1 cellular context compared by ENCODE assay signal in the genomic region with DNA sequence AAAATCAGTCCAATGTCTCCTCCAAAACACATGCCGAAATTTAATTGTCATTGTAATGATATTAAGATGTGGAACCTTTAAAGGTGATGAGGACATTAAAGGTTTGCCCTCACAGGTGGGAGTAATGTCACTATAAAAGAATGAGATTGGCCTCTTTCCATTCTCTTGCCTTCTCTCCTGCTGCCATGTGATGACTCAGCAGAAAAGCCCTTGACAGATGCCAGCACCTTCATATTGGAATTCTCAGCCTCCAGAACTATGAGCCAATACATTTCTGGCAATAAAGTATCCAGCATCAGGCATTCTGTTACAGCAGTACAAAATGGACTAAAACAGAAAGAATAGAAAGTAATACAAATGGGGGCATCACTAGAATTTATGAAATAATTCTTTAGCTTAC.
A peak's percentile ranks its signal among the peaks of the same experiment; 100 is the strongest.
TF ChIP-seq lines count a peak whose summit lies in the region.

No MANE protein-coding gene starts in this region.

TF ChIP-seq in WTC11, 78 proteins besides CTCF, POLR2A, EP300 and RAD21 (continued from another document):
- TF ChIP-seq, protein P1, sequence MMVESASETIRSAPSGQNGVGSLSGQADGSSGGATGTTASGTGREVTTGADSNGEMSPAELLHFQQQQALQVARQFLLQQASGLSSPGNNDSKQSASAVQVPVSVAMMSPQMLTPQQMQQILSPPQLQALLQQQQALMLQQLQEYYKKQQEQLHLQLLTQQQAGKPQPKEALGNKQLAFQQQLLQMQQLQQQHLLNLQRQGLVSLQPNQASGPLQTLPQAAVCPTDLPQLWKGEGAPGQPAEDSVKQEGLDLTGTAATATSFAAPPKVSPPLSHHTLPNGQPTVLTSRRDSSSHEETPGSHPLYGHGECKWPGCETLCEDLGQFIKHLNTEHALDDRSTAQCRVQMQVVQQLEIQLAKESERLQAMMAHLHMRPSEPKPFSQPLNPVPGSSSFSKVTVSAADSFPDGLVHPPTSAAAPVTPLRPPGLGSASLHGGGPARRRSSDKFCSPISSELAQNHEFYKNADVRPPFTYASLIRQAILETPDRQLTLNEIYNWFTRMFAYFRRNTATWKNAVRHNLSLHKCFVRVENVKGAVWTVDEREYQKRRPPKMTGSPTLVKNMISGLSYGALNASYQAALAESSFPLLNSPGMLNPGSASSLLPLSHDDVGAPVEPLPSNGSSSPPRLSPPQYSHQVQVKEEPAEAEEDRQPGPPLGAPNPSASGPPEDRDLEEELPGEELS (CRISPR knock-in tag; IDR thresholded peaks at IDR 0.05): no peak
- 0 out of 2 replicates have a peak, but pooled peaks have one; percentile 29 for TF ChIP-seq NFE2L1 (CRISPR knock-in tag; IDR thresholded peaks at IDR 0.05)
TF ChIP-seq in WTC11: peak in this region for 1.
